ENCODE assay signal across 8 cellular contexts in genomic region chr6:116979560-116979959, GRCh38.
"Had no signal": no experiment of that assay in that cellular context is flagged by ENCODE, and none has a peak within 500 bp of the region (broad histone marks: within the 10 kb centered on the region; RNA-seq: fewer than 3 reads in every experiment).

No MANE protein-coding gene starts in this region.

- DNase-seq: H9, HCEC 1CT, KBM-7 had no signal

- H3K27ac ChIP-seq: KMS-11 had no signal

- ATAC-seq: GM23338 had no signal

- H2AFZ ChIP-seq: GM23338 had no signal

- H3K4me2 ChIP-seq: GM23338, KMS-11 had no signal

- FAIRE-seq: H1, H54, HTR-8/SVneo had no signal

- H3K4me3 ChIP-seq: GM23338 had no signal

- H3K9ac ChIP-seq: KMS-11 had no signal
